Comparison of ENCODE assay signal across 2 cellular contexts in the genomic region with DNA sequence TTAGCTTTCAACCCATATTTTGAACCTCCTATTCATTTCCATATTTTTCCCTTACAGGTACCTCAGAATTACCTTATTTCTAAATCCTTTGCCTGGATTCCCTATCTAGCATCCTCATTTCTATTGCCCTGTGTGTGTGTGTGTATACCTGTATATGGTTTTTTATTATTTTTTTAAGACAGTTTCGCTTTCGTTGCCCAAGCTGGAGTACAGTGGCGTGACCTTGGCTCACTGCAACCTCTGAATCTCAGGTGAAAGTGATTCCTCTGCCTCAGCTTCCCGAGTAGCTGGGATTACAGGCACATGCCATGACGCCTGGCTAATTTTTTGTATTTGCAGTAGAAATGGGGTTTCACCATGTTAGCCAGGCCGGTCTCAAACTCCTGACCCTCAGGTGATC.
TF ChIP-seq lines count a peak whose summit lies in the region.

No MANE protein-coding gene starts in this region.

TF ChIP-seq in GM12891, 5 proteins besides CTCF, POLR2A, EP300 and RAD21:
- TF ChIP-seq POLR2AphosphoS5 (IDR thresholded peaks at IDR 0.05; ENCODE audit: low read depth, low read length) (no peak), POU2F2 (IDR thresholded peaks at IDR 0.05; ENCODE audit: low read depth, low read length) (no peak), TAF1 (IDR thresholded peaks at IDR 0.05; ENCODE audit: low read depth, low read length) (no peak), SPI1 (IDR thresholded peaks at IDR 0.05; ENCODE audit: low read depth, low read length) (no peak), PAX5 (IDR thresholded peaks at IDR 0.05; ENCODE audit: insufficient read depth, low read length, severe bottlenecking) (no peak)

TF ChIP-seq in GM12878, 131 proteins besides CTCF, POLR2A, EP300 and RAD21:
- TF ChIP-seq ATF3 (IDR thresholded peaks at IDR 0.05; ENCODE audit: borderline replicate concordance, extremely low read depth, low read depth, low read length) (no peak), CHD1 (IDR thresholded peaks at IDR 0.05; ENCODE audit: low read depth, low read length) (no peak), SP1 (IDR thresholded peaks at IDR 0.05; ENCODE audit: low read depth, low read length) (no peak), NRF1 (conservative IDR thresholded peaks at IDR 0.05; ENCODE audit: low read depth, low read length) (no peak), SIX5 (IDR thresholded peaks at IDR 0.05; ENCODE audit: low read depth, low read length, severe bottlenecking) (no peak), CREM (IDR thresholded peaks at IDR 0.05; ENCODE audit: low read depth) (no peak)
- TF ChIP-seq, protein P1, sequence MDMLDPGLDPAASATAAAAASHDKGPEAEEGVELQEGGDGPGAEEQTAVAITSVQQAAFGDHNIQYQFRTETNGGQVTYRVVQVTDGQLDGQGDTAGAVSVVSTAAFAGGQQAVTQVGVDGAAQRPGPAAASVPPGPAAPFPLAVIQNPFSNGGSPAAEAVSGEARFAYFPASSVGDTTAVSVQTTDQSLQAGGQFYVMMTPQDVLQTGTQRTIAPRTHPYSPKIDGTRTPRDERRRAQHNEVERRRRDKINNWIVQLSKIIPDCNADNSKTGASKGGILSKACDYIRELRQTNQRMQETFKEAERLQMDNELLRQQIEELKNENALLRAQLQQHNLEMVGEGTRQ (IDR thresholded peaks at IDR 0.05; ENCODE audit: borderline replicate concordance, low read depth, low read length): no peak
TF ChIP-seq in GM12878: peak in this region for 0.
